1 cellular context compared by ENCODE assay signal in genomic region chr11:114137054-114137453, GRCh38.
TF ChIP-seq lines count a peak whose summit lies in the region.

No MANE protein-coding gene starts in this region.

TF ChIP-seq in GM23338, 12 proteins besides CTCF, POLR2A, EP300 and RAD21 (continued from another document):
- no peak for TF ChIP-seq REST (IDR thresholded peaks at IDR 0.05; ENCODE audit: unreplicated experiment)
TF ChIP-seq in GM23338: peak in this region for 0.
